In the genomic region with DNA sequence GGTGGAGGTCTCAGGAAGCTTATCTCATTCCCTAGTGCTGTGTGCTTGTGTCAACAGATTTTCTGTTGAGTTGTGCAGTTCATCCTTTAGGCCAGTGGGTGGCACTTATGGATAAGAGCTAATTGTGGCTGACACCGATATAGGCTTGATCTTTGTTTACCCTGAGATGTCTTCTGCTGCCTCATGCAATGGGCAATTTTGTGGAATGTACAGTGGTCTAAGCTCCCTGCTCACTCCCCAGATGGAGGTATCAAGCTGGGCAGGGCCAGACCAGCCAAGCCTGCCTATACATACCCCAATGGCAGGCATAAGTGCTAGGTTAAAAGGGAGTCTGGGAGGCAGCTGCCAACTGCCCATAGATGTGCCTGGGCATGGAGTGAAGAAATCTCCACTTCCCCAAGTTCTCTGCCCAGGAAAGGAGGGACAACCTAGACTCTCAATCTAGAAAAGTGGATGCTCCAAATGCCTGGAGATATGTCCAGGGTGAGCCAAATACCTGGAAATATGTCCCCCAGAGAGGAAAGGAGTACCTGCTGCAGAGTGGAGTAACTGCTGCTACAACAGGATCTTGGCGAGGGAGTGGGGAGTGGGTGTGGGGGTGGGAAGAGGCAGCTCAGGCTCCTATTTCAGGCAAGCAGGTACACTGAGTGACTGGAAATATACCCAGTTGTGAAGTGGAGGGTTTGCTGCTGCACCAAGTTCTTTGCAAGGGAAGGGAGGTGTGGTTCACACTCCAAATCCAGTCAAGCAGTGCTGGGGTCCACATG, we compare ENCODE assay signal across 1 cellular context.
TF ChIP-seq lines count a peak whose summit lies in the region.

No MANE protein-coding gene starts in this region.

TF ChIP-seq in HepG2, 621 proteins besides CTCF, POLR2A, EP300 and RAD21 (continued from another document and continues in another):
- TF ChIP-seq, protein P1, sequence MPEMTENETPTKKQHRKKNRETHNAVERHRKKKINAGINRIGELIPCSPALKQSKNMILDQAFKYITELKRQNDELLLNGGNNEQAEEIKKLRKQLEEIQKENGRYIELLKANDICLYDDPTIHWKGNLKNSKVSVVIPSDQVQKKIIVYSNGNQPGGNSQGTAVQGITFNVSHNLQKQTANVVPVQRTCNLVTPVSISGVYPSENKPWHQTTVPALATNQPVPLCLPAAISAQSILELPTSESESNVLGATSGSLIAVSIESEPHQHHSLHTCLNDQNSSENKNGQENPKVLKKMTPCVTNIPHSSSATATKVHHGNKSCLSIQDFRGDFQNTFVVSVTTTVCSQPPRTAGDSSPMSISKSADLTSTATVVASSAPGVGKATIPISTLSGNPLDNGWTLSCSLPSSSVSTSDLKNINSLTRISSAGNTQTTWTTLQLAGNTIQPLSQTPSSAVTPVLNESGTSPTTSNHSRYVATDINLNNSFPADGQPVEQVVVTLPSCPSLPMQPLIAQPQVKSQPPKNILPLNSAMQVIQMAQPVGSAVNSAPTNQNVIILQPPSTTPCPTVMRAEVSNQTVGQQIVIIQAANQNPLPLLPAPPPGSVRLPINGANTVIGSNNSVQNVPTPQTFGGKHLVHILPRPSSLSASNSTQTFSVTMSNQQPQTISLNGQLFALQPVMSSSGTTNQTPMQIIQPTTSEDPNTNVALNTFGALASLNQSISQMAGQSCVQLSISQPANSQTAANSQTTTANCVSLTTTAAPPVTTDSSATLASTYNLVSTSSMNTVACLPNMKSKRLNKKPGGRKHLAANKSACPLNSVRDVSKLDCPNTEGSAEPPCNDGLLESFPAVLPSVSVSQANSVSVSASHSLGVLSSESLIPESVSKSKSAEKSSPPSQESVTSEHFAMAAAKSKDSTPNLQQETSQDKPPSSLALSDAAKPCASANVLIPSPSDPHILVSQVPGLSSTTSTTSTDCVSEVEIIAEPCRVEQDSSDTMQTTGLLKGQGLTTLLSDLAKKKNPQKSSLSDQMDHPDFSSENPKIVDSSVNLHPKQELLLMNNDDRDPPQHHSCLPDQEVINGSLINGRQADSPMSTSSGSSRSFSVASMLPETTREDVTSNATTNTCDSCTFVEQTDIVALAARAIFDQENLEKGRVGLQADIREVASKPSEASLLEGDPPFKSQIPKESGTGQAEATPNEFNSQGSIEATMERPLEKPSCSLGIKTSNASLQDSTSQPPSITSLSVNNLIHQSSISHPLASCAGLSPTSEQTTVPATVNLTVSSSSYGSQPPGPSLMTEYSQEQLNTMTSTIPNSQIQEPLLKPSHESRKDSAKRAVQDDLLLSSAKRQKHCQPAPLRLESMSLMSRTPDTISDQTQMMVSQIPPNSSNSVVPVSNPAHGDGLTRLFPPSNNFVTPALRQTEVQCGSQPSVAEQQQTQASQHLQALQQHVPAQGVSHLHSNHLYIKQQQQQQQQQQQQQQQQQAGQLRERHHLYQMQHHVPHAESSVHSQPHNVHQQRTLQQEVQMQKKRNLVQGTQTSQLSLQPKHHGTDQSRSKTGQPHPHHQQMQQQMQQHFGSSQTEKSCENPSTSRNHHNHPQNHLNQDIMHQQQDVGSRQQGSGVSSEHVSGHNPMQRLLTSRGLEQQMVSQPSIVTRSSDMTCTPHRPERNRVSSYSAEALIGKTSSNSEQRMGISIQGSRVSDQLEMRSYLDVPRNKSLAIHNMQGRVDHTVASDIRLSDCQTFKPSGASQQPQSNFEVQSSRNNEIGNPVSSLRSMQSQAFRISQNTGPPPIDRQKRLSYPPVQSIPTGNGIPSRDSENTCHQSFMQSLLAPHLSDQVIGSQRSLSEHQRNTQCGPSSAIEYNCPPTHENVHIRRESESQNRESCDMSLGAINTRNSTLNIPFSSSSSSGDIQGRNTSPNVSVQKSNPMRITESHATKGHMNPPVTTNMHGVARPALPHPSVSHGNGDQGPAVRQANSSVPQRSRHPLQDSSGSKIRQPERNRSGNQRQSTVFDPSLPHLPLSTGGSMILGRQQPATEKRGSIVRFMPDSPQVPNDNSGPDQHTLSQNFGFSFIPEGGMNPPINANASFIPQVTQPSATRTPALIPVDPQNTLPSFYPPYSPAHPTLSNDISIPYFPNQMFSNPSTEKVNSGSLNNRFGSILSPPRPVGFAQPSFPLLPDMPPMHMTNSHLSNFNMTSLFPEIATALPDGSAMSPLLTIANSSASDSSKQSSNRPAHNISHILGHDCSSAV (CRISPR knock-in tag; IDR thresholded peaks at IDR 0.05; ENCODE audit: borderline replicate concordance) = no peak
- TF ChIP-seq, protein P2, sequence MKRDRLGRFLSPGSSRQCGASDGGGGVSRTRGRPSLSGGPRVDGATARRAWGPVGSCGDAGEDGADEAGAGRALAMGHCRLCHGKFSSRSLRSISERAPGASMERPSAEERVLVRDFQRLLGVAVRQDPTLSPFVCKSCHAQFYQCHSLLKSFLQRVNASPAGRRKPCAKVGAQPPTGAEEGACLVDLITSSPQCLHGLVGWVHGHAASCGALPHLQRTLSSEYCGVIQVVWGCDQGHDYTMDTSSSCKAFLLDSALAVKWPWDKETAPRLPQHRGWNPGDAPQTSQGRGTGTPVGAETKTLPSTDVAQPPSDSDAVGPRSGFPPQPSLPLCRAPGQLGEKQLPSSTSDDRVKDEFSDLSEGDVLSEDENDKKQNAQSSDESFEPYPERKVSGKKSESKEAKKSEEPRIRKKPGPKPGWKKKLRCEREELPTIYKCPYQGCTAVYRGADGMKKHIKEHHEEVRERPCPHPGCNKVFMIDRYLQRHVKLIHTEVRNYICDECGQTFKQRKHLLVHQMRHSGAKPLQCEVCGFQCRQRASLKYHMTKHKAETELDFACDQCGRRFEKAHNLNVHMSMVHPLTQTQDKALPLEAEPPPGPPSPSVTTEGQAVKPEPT (CRISPR knock-in tag; IDR thresholded peaks at IDR 0.05; ENCODE audit: low read depth) = no peak
- TF ChIP-seq, protein P3, sequence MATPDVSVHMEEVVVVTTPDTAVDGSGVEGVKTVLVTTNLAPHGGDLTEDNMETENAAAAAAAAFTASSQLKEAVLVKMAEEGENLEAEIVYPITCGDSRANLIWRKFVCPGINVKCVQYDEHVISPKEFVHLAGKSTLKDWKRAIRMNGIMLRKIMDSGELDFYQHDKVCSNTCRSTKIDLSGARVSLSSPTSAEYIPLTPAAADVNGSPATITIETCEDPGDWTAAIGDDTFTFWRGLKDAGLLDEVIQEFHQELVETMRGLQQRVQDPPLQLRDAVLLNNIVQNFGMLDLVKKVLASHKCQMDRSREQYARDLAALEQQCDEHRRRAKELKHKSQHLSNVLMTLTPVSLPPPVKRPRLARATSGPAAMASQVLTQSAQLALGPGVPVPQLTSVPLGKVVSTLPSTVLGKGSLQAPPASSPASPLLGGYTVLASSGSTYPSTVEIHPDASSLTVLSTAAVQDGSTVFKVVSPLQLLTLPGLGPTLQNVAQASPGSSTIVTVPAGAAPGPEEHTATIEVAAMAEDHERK (CRISPR knock-in tag; IDR thresholded peaks at IDR 0.05; ENCODE audit: low read depth) = no peak
- TF ChIP-seq, protein P4, sequence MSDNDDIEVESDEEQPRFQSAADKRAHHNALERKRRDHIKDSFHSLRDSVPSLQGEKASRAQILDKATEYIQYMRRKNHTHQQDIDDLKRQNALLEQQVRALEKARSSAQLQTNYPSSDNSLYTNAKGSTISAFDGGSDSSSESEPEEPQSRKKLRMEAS (IDR thresholded peaks at IDR 0.05) = no peak
- peak; percentile 35 for TF ChIP-seq ASH2L (IDR thresholded peaks at IDR 0.05; ENCODE audit: insufficient read length, low read depth, low read length)
- TF ChIP-seq, protein P5, sequence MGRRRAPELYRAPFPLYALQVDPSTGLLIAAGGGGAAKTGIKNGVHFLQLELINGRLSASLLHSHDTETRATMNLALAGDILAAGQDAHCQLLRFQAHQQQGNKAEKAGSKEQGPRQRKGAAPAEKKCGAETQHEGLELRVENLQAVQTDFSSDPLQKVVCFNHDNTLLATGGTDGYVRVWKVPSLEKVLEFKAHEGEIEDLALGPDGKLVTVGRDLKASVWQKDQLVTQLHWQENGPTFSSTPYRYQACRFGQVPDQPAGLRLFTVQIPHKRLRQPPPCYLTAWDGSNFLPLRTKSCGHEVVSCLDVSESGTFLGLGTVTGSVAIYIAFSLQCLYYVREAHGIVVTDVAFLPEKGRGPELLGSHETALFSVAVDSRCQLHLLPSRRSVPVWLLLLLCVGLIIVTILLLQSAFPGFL (CRISPR knock-in tag; IDR thresholded peaks at IDR 0.05) = no peak
- no peak for TF ChIP-seq MTA3 (CRISPR knock-in tag; IDR thresholded peaks at IDR 0.05)
- TF ChIP-seq ZNF678 (CRISPR knock-in tag; IDR thresholded peaks at IDR 0.05) = no peak
- TF ChIP-seq, protein P6, sequence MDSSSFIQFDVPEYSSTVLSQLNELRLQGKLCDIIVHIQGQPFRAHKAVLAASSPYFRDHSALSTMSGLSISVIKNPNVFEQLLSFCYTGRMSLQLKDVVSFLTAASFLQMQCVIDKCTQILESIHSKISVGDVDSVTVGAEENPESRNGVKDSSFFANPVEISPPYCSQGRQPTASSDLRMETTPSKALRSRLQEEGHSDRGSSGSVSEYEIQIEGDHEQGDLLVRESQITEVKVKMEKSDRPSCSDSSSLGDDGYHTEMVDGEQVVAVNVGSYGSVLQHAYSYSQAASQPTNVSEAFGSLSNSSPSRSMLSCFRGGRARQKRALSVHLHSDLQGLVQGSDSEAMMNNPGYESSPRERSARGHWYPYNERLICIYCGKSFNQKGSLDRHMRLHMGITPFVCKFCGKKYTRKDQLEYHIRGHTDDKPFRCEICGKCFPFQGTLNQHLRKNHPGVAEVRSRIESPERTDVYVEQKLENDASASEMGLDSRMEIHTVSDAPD (CRISPR knock-in tag; IDR thresholded peaks at IDR 0.05) = no peak
- no peak for TF ChIP-seq MEIS2 (CRISPR knock-in tag; IDR thresholded peaks at IDR 0.05)
- TF ChIP-seq, protein P7, sequence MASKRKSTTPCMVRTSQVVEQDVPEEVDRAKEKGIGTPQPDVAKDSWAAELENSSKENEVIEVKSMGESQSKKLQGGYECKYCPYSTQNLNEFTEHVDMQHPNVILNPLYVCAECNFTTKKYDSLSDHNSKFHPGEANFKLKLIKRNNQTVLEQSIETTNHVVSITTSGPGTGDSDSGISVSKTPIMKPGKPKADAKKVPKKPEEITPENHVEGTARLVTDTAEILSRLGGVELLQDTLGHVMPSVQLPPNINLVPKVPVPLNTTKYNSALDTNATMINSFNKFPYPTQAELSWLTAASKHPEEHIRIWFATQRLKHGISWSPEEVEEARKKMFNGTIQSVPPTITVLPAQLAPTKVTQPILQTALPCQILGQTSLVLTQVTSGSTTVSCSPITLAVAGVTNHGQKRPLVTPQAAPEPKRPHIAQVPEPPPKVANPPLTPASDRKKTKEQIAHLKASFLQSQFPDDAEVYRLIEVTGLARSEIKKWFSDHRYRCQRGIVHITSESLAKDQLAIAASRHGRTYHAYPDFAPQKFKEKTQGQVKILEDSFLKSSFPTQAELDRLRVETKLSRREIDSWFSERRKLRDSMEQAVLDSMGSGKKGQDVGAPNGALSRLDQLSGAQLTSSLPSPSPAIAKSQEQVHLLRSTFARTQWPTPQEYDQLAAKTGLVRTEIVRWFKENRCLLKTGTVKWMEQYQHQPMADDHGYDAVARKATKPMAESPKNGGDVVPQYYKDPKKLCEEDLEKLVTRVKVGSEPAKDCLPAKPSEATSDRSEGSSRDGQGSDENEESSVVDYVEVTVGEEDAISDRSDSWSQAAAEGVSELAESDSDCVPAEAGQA (IDR thresholded peaks at IDR 0.05; ENCODE audit: low read depth) = no peak
- TF ChIP-seq, protein P7 (CRISPR knock-in tag; IDR thresholded peaks at IDR 0.05; ENCODE audit: borderline replicate concordance) = no peak
- TF ChIP-seq IRF2 (CRISPR knock-in tag; IDR thresholded peaks at IDR 0.05) = 0 out of 2 replicates have a peak, but pooled peaks have one; percentile 33
- TF ChIP-seq SIX4 (CRISPR knock-in tag; IDR thresholded peaks at IDR 0.05) = no peak
- TF ChIP-seq ZNF570 (CRISPR knock-in tag; IDR thresholded peaks at IDR 0.05; ENCODE audit: borderline replicate concordance) = no peak
- no peak for TF ChIP-seq ZNF572 (CRISPR knock-in tag; IDR thresholded peaks at IDR 0.05)
- TF ChIP-seq, protein P8, sequence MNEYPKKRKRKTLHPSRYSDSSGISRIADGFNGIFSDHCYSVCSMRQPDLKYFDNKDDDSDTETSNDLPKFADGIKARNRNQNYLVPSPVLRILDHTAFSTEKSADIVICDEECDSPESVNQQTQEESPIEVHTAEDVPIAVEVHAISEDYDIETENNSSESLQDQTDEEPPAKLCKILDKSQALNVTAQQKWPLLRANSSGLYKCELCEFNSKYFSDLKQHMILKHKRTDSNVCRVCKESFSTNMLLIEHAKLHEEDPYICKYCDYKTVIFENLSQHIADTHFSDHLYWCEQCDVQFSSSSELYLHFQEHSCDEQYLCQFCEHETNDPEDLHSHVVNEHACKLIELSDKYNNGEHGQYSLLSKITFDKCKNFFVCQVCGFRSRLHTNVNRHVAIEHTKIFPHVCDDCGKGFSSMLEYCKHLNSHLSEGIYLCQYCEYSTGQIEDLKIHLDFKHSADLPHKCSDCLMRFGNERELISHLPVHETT (CRISPR knock-in tag; conservative IDR thresholded peaks at IDR 0.05) = no peak
- TF ChIP-seq CAMTA2 (CRISPR knock-in tag; IDR thresholded peaks at IDR 0.05; ENCODE audit: borderline replicate concordance) = no peak
- no peak for TF ChIP-seq RFX1 (IDR thresholded peaks at IDR 0.05)
- TF ChIP-seq ARHGAP35 (CRISPR knock-in tag; IDR thresholded peaks at IDR 0.05; ENCODE audit: borderline replicate concordance) = no peak
- no peak for TF ChIP-seq ZNF263 (CRISPR knock-in tag; IDR thresholded peaks at IDR 0.05)
- TF ChIP-seq U2AF1 (optimal IDR thresholded peaks at IDR 0.05; ENCODE audit: low read depth, low read length) = no peak
- no peak for TF ChIP-seq MED8 (CRISPR knock-in tag; IDR thresholded peaks at IDR 0.05; ENCODE audit: insufficient replicate concordance)
- TF ChIP-seq NCOA2 (CRISPR knock-in tag; IDR thresholded peaks at IDR 0.05) = no peak
- TF ChIP-seq, protein P9, sequence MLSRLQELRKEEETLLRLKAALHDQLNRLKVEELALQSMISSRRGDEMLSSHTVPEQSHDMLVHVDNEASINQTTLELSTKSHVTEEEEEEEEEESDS (CRISPR knock-in tag; IDR thresholded peaks at IDR 0.05; ENCODE audit: borderline replicate concordance) = no peak
- TF ChIP-seq SMAD9 (CRISPR knock-in tag; IDR thresholded peaks at IDR 0.05) = no peak
- TF ChIP-seq RORA (CRISPR knock-in tag; IDR thresholded peaks at IDR 0.05) = no peak
- no peak for TF ChIP-seq SUZ12 (IDR thresholded peaks at IDR 0.05; ENCODE audit: low read depth, low read length)
- no peak for TF ChIP-seq KAT7 (CRISPR knock-in tag; IDR thresholded peaks at IDR 0.05; ENCODE audit: borderline replicate concordance)
- TF ChIP-seq ZNF501 (CRISPR knock-in tag; IDR thresholded peaks at IDR 0.05) = no peak; the same call in 1 of the 2 replicates
- TF ChIP-seq SRY (CRISPR knock-in tag; IDR thresholded peaks at IDR 0.05) = no peak
- TF ChIP-seq JUNB (CRISPR knock-in tag; IDR thresholded peaks at IDR 0.05; ENCODE audit: borderline replicate concordance) = no peak
- no peak for TF ChIP-seq STAT5B (CRISPR knock-in tag; IDR thresholded peaks at IDR 0.05)
- TF ChIP-seq ZNF772 (CRISPR knock-in tag; IDR thresholded peaks at IDR 0.05) = no peak
- TF ChIP-seq HOXA9 (CRISPR knock-in tag; IDR thresholded peaks at IDR 0.05; ENCODE audit: borderline replicate concordance) = no peak
